ENCODE assay signal across 8 cellular contexts in genomic region chr6:1604991-1605821, GRCh38. TPM values are rescaled to one million over a fixed set of nuclear protein-coding genes. Genes with fewer than 3 reads are reported as not detected.
A peak's percentile ranks its signal among the peaks of the same experiment; 100 is the strongest.
DNase-seq lines count a peak whose midpoint lies in the region; ATAC-seq, FAIRE-seq and TF ChIP-seq lines count a peak whose summit lies in the region.

No MANE protein-coding gene starts in this region.

- H3K9ac ChIP-seq in GM12878 (ENCODE audit: control insufficient read depth, insufficient read depth, low read length) = no peak overlapping the region
- no peak overlapping the region for H3K9ac ChIP-seq in HepG2 (ENCODE audit: insufficient read depth, low read depth, low read length)
- peak overlapping the region in 2 of 5 donors; percentile 14 to 52 for H3K9ac ChIP-seq in subcutaneous abdominal adipose tissue (ENCODE audit: low read length in 5 of 5)

- peak overlapping the region; percentile 29 for H3K4me3 Mint-ChIP-seq in activated CD4-positive, alpha-beta memory T cell treated with anti-CD3 and anti-CD28 coated beads for 36 hours
- no peak overlapping the region for H3K4me3 Mint-ChIP-seq in activated CD4-positive, alpha-beta memory T cell treated with anti-CD3 and anti-CD28 coated beads, Interleukin-2, amount 10 ng/mL, durations not matched to agents 7 days and 5 days

- no peaks in the 10 kb centered on the region for H3K36me3 Mint-ChIP-seq in activated CD4-positive, alpha-beta memory T cell treated with anti-CD3 and anti-CD28 coated beads for 36 hours
- peaks cover 7% of the 10 kb centered on the region for H3K36me3 Mint-ChIP-seq in activated CD4-positive, alpha-beta memory T cell treated with anti-CD3 and anti-CD28 coated beads, Interleukin-2, amount 10 ng/mL, durations not matched to agents 7 days and 5 days (ENCODE audit: low read depth)

- H3K4me1 ChIP-seq in GM12878 (ENCODE audit: control insufficient read depth, insufficient read depth, low read length) = peaks cover 10% of the 10 kb centered on the region
- peaks cover 57% of the 10 kb centered on the region for H3K4me1 ChIP-seq in HepG2 (ENCODE audit: insufficient read depth, low read length)
- H3K4me1 ChIP-seq in subcutaneous abdominal adipose tissue (ENCODE audit: control insufficient read depth in 5 of 5, insufficient read depth in 5 of 5, low read length in 5 of 5) = peaks cover 1 to 46% (median 40%) of the 10 kb centered on the region in 5 donors

- peaks cover 71% of the 10 kb centered on the region for H3K27me3 Mint-ChIP-seq in activated CD4-positive, alpha-beta memory T cell treated with anti-CD3 and anti-CD28 coated beads for 36 hours
- peaks cover 72% of the 10 kb centered on the region for H3K27me3 Mint-ChIP-seq in activated CD4-positive, alpha-beta memory T cell treated with anti-CD3 and anti-CD28 coated beads, Interleukin-2, amount 10 ng/mL, durations not matched to agents 7 days and 5 days

- CTCF ChIA-PET in activated CD4-positive, alpha-beta memory T cell treated with anti-CD3 and anti-CD28 coated beads for 36 hours (lab: Charles Lee) = interaction anchor here (0.6 to 3.9 kb wide), 9 partner anchors 8 to 1145 kb away, joined by 3 to 28 read pairs (median 6); partner anchors contain the start of gene MYLK4
- CTCF ChIA-PET in activated CD4-positive, alpha-beta memory T cell treated with anti-CD3 and anti-CD28 coated beads, Interleukin-2, amount 10 ng/mL, durations not matched to agents 7 days and 5 days (lab: Charles Lee) = interaction anchor here (0.6 kb wide), 1 partner anchor 1029 kb away, joined by 3 read pairs; no protein-coding TSS in a partner anchor
- CTCF ChIA-PET in GM12878 (lab: Yijun Ruan, JAX) (interaction anchor here (0.7 to 3.4 kb wide), 10 partner anchors 8 to 749 kb away, joined by 3 to 25 read pairs (median 3); no protein-coding TSS in a partner anchor), HepG2 (lab: Yijun Ruan, JAX; ENCODE audit: low intra/inter-chr PET ratio, low total read pairs) (interaction anchor here (0.8 to 2.1 kb wide), 7 partner anchors 151 to 1090 kb away, joined by 3 to 15 read pairs (median 3); no protein-coding TSS in a partner anchor)

- FAIRE-seq in GM12878 (lab: Jason Lieb, UNC) = no peak
- no peak for FAIRE-seq in HepG2 (lab: Jason Lieb, UNC)

- TF ChIP-seq EP300 in GM12878 (IDR thresholded peaks at IDR 0.05; ENCODE audit: borderline replicate concordance in 1 of 2, control insufficient read depth in 1 of 2, low read depth in 2 of 2, low read length in 2 of 2) (no peak), HepG2 (IDR thresholded peaks at IDR 0.05; ENCODE audit: low read depth in 2 of 2, low read length in 2 of 2) (no peak), HepG2 (CRISPR knock-in tag; IDR thresholded peaks at IDR 0.05; ENCODE audit: borderline replicate concordance) (no peak)

- TF ChIP-seq POLR2A in GM12878 (IDR thresholded peaks at IDR 0.05; ENCODE audit: low read depth, low read length) (no peak), HepG2 (IDR thresholded peaks at IDR 0.05; ENCODE audit: insufficient read depth in 1 of 2, low read depth in 2 of 2, low read length in 2 of 2) (no peak)

- DNase-seq in activated CD4-positive, alpha-beta memory T cell treated with anti-CD3 and anti-CD28 coated beads for 36 hours = no peak
- DNase-seq in activated CD4-positive, alpha-beta memory T cell treated with anti-CD3 and anti-CD28 coated beads, Interleukin-2, amount 10 ng/mL, durations not matched to agents 7 days and 5 days = no peak
- DNase-seq in GM12878 (ENCODE audit: low read depth, low spot score) = no peak
- DNase-seq in HepG2 (ENCODE audit: low spot score) = no peak
- DNase-seq in RPMI8226 = no peak
- DNase-seq in substantia nigra (lab: John Stamatoyannopoulos, UW) = no peak
- DNase-seq in activated gamma-delta T cell treated with Interleukin-2 at 50 U/mL for 16 hours = no peak

- 13% methylated on average over 53 of the region's 65 CpGs for WGBS in GM12878 (ENCODE audit: insufficient coverage, insufficient replicate concordance, low lambda C conversion rate, missing lambda C conversion rate)
- 53% methylated on average over 42 of the region's 65 CpGs for WGBS in HepG2 (ENCODE audit: low lambda C conversion rate)

- H3K4me1 Mint-ChIP-seq in activated CD4-positive, alpha-beta memory T cell treated with anti-CD3 and anti-CD28 coated beads for 36 hours (ENCODE audit: low read depth) = peaks cover 34% of the 10 kb centered on the region
- H3K4me1 Mint-ChIP-seq in activated CD4-positive, alpha-beta memory T cell treated with anti-CD3 and anti-CD28 coated beads, Interleukin-2, amount 10 ng/mL, durations not matched to agents 7 days and 5 days = peaks cover 24% of the 10 kb centered on the region

- SMC1A ChIA-PET in GM12878 (lab: Charles Lee; ENCODE audit: uncharacterized antibody, unreplicated experiment) = interaction anchor here (1.0 to 2.1 kb wide), 4 partner anchors 164 to 587 kb away, joined by 3 to 16 read pairs (median 4); no protein-coding TSS in a partner anchor

- BruUV-seq in GM12878 (replicated peaks; lab: Mats Ljungman, UMichigan) = no TSS peak
- no TSS peak for BruUV-seq in HepG2 (replicated peaks; lab: Mats Ljungman, UMichigan)

- in situ Hi-C loops in GM12878 (cut with MboI) (loop anchor here (5.0 kb wide), 2 partner anchors 502 to 587 kb away; no protein-coding TSS in a partner anchor), HepG2 (cut with HindIII; ENCODE audit: extremely low pct_ligation_motif_present, low pct_unique_long_range_greater_than_20kb) (loop anchor here (5.0 kb wide), 2 partner anchors 502 to 842 kb away; no protein-coding TSS in a partner anchor)

- no peak overlapping the region for H3K27ac Mint-ChIP-seq in activated CD4-positive, alpha-beta memory T cell treated with anti-CD3 and anti-CD28 coated beads for 36 hours
- no peak overlapping the region for H3K27ac Mint-ChIP-seq in activated CD4-positive, alpha-beta memory T cell treated with anti-CD3 and anti-CD28 coated beads, Interleukin-2, amount 10 ng/mL, durations not matched to agents 7 days and 5 days

- H3K9me3 ChIP-seq in GM12878 (replicated peaks; ENCODE audit: control insufficient read depth, insufficient read depth, low read length) = no peaks in the 10 kb centered on the region
- H3K9me3 ChIP-seq in HepG2 (ENCODE audit: low read length) = no peaks in the 10 kb centered on the region
- no peaks in the 10 kb centered on the region for H3K9me3 ChIP-seq in subcutaneous abdominal adipose tissue (ENCODE audit: control insufficient read depth in 5 of 5, low read length in 5 of 5)

- TF ChIP-seq CTCF in GM12878 (IDR thresholded peaks at IDR 0.05 in 2 of 3, conservative IDR thresholded peaks at IDR 0.05 in 1 of 3; ENCODE audit: control insufficient read depth in 2 of 3, extremely low read depth in 1 of 3, insufficient read depth in 1 of 3, low read depth in 3 of 3, low read length in 3 of 3) (no peak), HepG2 (CRISPR knock-in tag; IDR thresholded peaks at IDR 0.05) (no peak)

- H3K4me2 ChIP-seq in GM12878 (ENCODE audit: control insufficient read depth, insufficient read depth) = peak overlapping the region; percentile 77
- H3K4me2 ChIP-seq in HepG2 (ENCODE audit: low read depth, low read length) = peak overlapping the region; percentile 88

- 0 out of 2 replicates have a peak, but pooled peaks cover 3% of the 10 kb centered on the region for H4K20me1 ChIP-seq in GM12878 (ENCODE audit: control insufficient read depth, insufficient read depth)
- H4K20me1 ChIP-seq in HepG2 (ENCODE audit: insufficient read depth, low read length) = peaks cover 11% of the 10 kb centered on the region; the same call in 1 of the 2 replicates

- H3K79me2 ChIP-seq in GM12878 (ENCODE audit: control insufficient read depth, insufficient read depth, low read length) = no peaks in the 10 kb centered on the region
- no peaks in the 10 kb centered on the region for H3K79me2 ChIP-seq in HepG2 (ENCODE audit: insufficient read depth, low read length)

- RAD21 ChIA-PET in GM12878 (lab: Charles Lee; ENCODE audit: unreplicated experiment) = interaction anchor here (0.7 kb wide), 1 partner anchor 499 kb away, joined by 3 read pairs; no protein-coding TSS in a partner anchor

- POLR2A ChIA-PET in activated CD4-positive, alpha-beta memory T cell treated with anti-CD3 and anti-CD28 coated beads for 36 hours (lab: Charles Lee) = no interaction called here
- POLR2A ChIA-PET in activated CD4-positive, alpha-beta memory T cell treated with anti-CD3 and anti-CD28 coated beads, Interleukin-2, amount 10 ng/mL, durations not matched to agents 7 days and 5 days (lab: Charles Lee) = no interaction called here
- POLR2A ChIA-PET in GM12878 (lab: Charles Lee) = no interaction called here
- POLR2A ChIA-PET in HepG2 (lab: Yijun Ruan, JAX) = no interaction called here

- intact Hi-C loops in activated CD4-positive, alpha-beta memory T cell treated with anti-CD3 and anti-CD28 coated beads for 36 hours (cut with micrococcal nuclease) = loop anchor here (1.0 to 10.0 kb wide), 8 partner anchors 80 to 1029 kb away; partner anchors contain the start of genes FOXF2 and FOXQ1
- intact Hi-C loops in GM12878 (cut with micrococcal nuclease; ENCODE audit: unreplicated experiment) = loop anchor here (1.0 to 10.0 kb wide), 4 partner anchors 170 to 750 kb away; no protein-coding TSS in a partner anchor
- intact Hi-C loops in HepG2 (cut with micrococcal nuclease; ENCODE audit: unreplicated experiment) = loop anchor here (1.0 to 2.0 kb wide), 3 partner anchors 591 to 844 kb away; no protein-coding TSS in a partner anchor

- H2AFZ ChIP-seq in GM12878 (ENCODE audit: control insufficient read depth, low read depth, low read length) = no peak overlapping the region
- H2AFZ ChIP-seq in HepG2 (ENCODE audit: low read length) = no peak overlapping the region

- H3K4me3 ChIP-seq in GM12878 = no peak overlapping the region; the same call in 1 of the 2 replicates
- H3K4me3 ChIP-seq in HepG2 (replicated peaks in 1 of 3; ENCODE audit: insufficient read depth in 1 of 3, low read depth in 2 of 3, low read length in 3 of 3) = peak overlapping the region; percentile 44 to 77 (median 56)
- H3K4me3 ChIP-seq in subcutaneous abdominal adipose tissue (ENCODE audit: low read depth in 1 of 5, low read length in 5 of 5) = peak overlapping the region in 4 of 5 donors; percentile 32 to 68 (median 59)

- H3K9me3 Mint-ChIP-seq in activated CD4-positive, alpha-beta memory T cell treated with anti-CD3 and anti-CD28 coated beads for 36 hours = no peaks in the 10 kb centered on the region
- no peaks in the 10 kb centered on the region for H3K9me3 Mint-ChIP-seq in activated CD4-positive, alpha-beta memory T cell treated with anti-CD3 and anti-CD28 coated beads, Interleukin-2, amount 10 ng/mL, durations not matched to agents 7 days and 5 days

- H3K27me3 ChIP-seq in GM12878 (replicated peaks in 1 of 2; ENCODE audit: control insufficient read depth in 2 of 2, insufficient read depth in 2 of 2, low read length in 1 of 2) (peaks cover 29 to 49% of the 10 kb centered on the region in 2 experiments), HepG2 (ENCODE audit: control insufficient read depth in 1 of 2, insufficient read depth in 2 of 2, low read length in 2 of 2) (peaks cover 32 to 89% of the 10 kb centered on the region in 2 experiments), subcutaneous abdominal adipose tissue (ENCODE audit: control insufficient read depth in 5 of 5, insufficient read depth in 4 of 5, low read length in 5 of 5) (peaks cover 61 to 77% (median 68%) of the 10 kb centered on the region in 5 donors)

- H3K27ac ChIP-seq in GM12878 (ENCODE audit: control insufficient read depth, insufficient read depth) = no peak overlapping the region
- no peak overlapping the region for H3K27ac ChIP-seq in HepG2 (ENCODE audit: extremely low read length, insufficient read depth, low read length)
- no peak overlapping the region for H3K27ac ChIP-seq in subcutaneous abdominal adipose tissue (ENCODE audit: low read depth, low read length)
- H3K27ac ChIP-seq in substantia nigra (ENCODE audit: low read depth, low read length, poor library complexity, severe bottlenecking) = no peak overlapping the region

- TF ChIP-seq RAD21 in GM12878 (IDR thresholded peaks at IDR 0.05; ENCODE audit: insufficient read depth, low read depth, low read length) (no peak), HepG2 (CRISPR knock-in tag; IDR thresholded peaks at IDR 0.05) (no peak)

- ATAC-seq in GM12878 = no peak
- peak; percentile 0; the same call in 2 of the 3 replicates for ATAC-seq in HepG2

- H3K36me3 ChIP-seq in GM12878 (ENCODE audit: control insufficient read depth in 2 of 2, insufficient read depth in 2 of 2, low read length in 1 of 2) (no peaks in the 10 kb centered on the region), HepG2 (replicated peaks in 1 of 2; ENCODE audit: control insufficient read depth in 1 of 2, insufficient read depth in 2 of 2, low read length in 2 of 2) (no peaks in the 10 kb centered on the region), subcutaneous abdominal adipose tissue (ENCODE audit: control insufficient read depth in 5 of 5, insufficient read depth in 5 of 5, low read length in 5 of 5) (no peaks in the 10 kb centered on the region)

RNA-seq across cellular contexts. Expression of gene FOXC1, which starts 4.5 kb away (rescaled TPM):
- total RNA-seq in activated CD4-positive, alpha-beta memory T cell treated with anti-CD3 and anti-CD28 coated beads for 36 hours = under 1 TPM; 0.05 to 0.07 TPM
- under 1 TPM in 1 of 2 experiments, not detected in 1; 0.08 TPM for total RNA-seq in activated CD4-positive, alpha-beta memory T cell treated with anti-CD3 and anti-CD28 coated beads, Interleukin-2, amount 10 ng/mL, durations not matched to agents 7 days and 5 days
- total RNA-seq in GM12878 (2013; cell fraction: nucleolus; rRNA removed) = not detected in 2 replicates
- 0.38 and 0.51 TPM in 2 replicates for total RNA-seq in GM12878 (2014; rRNA removed)
- total RNA-seq in GM12878 (2014; rRNA removed; fragmentation: Illumina TruSeq; extraction: Trizol) = 0.37 and 0.45 TPM in 2 replicates
- total RNA-seq in GM12878 (2021) = 1.5 and 1.7 TPM in 2 replicates
- 0.26 TPM for polyA plus RNA-seq in GM12878 (2011; ENCODE audit: low read depth)
- polyA plus RNA-seq in GM12878 (2011; rRNA removed) = 0.17 and 0.26 TPM in 2 replicates
- polyA plus RNA-seq in GM12878 (2011; cell fraction: cytosol; rRNA removed) = 0.07 and 0.17 TPM in 2 replicates
- 0.19 and 0.31 TPM in 2 replicates for polyA plus RNA-seq in GM12878 (2011; cell fraction: nucleus; rRNA removed)
- 0.24 and 0.38 TPM in 2 replicates for polyA plus RNA-seq in GM12878 (2012)
- 0.81 and 0.97 TPM in 2 replicates for polyA plus RNA-seq in GM12878 (2014; fragmentation: Illumina TruSeq; extraction: Trizol)
- polyA plus RNA-seq in GM12878 (2014; fragmentation: Nextera tagmentation; extraction: Ambion mirVana) = under 1 TPM; 0.13 to 0.26 TPM
- polyA plus RNA-seq in GM12878 (2014; rRNA removed) = 0.60 and 0.94 TPM in 2 replicates
- polyA plus RNA-seq in GM12878 (2016; fragmentation: Nextera tagmentation; extraction: Ambion mirVana) = not detected
- 0.15 TPM in 1 of 2 replicates, not detected in the other for polyA minus RNA-seq in GM12878 (2011; rRNA and poly(A)+ RNA removed)
- polyA minus RNA-seq in GM12878 (2011; cell fraction: cytosol; rRNA and poly(A)+ RNA removed) = 0.53 and 0.83 TPM in 2 replicates
- 0.12 and 0.57 TPM in 2 replicates for polyA minus RNA-seq in GM12878 (2011; cell fraction: nucleus; rRNA and poly(A)+ RNA removed)
- total RNA-seq in HepG2 (2016; rRNA removed; fragmentation: Illumina TruSeq; extraction: Trizol) = 0.46 and 0.55 TPM in 2 replicates
- 0.09 TPM in 1 of 2 replicates, not detected in the other for total RNA-seq in HepG2 (2016; cell fraction: cytosol; rRNA removed; fragmentation: Illumina TruSeq; extraction: Trizol; ENCODE audit: low read depth)
- 0.42 and 0.50 TPM in 2 replicates for total RNA-seq in HepG2 (2016; cell fraction: insoluble cytoplasmic fraction; rRNA removed; fragmentation: Illumina TruSeq; extraction: Trizol)
- total RNA-seq in HepG2 (2016; cell fraction: membrane; rRNA removed; fragmentation: Illumina TruSeq; extraction: Trizol) = 0.28 and 0.31 TPM in 2 replicates
- total RNA-seq in HepG2 (2016; cell fraction: nucleus; rRNA removed; fragmentation: Illumina TruSeq; extraction: Trizol) = 0.47 and 0.50 TPM in 2 replicates
- 0.37 and 0.44 TPM in 2 replicates for polyA plus RNA-seq in HepG2 (2011; rRNA removed)
- polyA plus RNA-seq in HepG2 (2011; cell fraction: cytosol; rRNA removed) = 0.19 and 0.23 TPM in 2 replicates
- 0.23 and 0.27 TPM in 2 replicates for polyA plus RNA-seq in HepG2 (2011; cell fraction: nucleus; rRNA removed)
- 0.30 and 0.53 TPM in 2 replicates for polyA plus RNA-seq in HepG2 (2012)
- 0.05 and 0.09 TPM in 2 replicates for polyA plus RNA-seq in HepG2 (2016; cell fraction: cytosol; fragmentation: Illumina TruSeq; extraction: Trizol; ENCODE audit: low read depth)
- 0.89 and 1.2 TPM in 2 replicates for polyA plus RNA-seq in HepG2 (2016; cell fraction: insoluble cytoplasmic fraction; fragmentation: Illumina TruSeq; extraction: Trizol; ENCODE audit: low read depth)
- polyA plus RNA-seq in HepG2 (2016; cell fraction: membrane; fragmentation: Illumina TruSeq; extraction: Trizol; ENCODE audit: low read depth) = 0.26 and 0.35 TPM in 2 replicates
- polyA plus RNA-seq in HepG2 (2016; cell fraction: nucleus; fragmentation: Illumina TruSeq; extraction: Trizol; ENCODE audit: insufficient read depth, low read depth) = 0.72 and 0.95 TPM in 2 replicates
- polyA minus RNA-seq in HepG2 (2011; rRNA and poly(A)+ RNA removed; ENCODE audit: low replicate concordance) = 0.30 and 18.3 TPM in 2 replicates
- polyA minus RNA-seq in HepG2 (2011; cell fraction: cytosol; rRNA and poly(A)+ RNA removed) = 0.30 and 0.97 TPM in 2 replicates
- polyA minus RNA-seq in HepG2 (2011; cell fraction: nucleus; rRNA and poly(A)+ RNA removed) = 0.25 and 0.52 TPM in 2 replicates
